9 cellular contexts compared by ENCODE assay signal in genomic region chr17:79988163-79988971, GRCh38. TPM values are rescaled to one million over a fixed set of nuclear protein-coding genes. Genes with fewer than 3 reads are reported as not detected.
DNase-seq lines count a peak whose midpoint lies in the region; ATAC-seq and TF ChIP-seq lines count a peak whose summit lies in the region.
"Had no signal": no experiment of that assay in that cellular context is flagged by ENCODE, and none has a peak within 500 bp of the region (broad histone marks: within the 10 kb centered on the region; RNA-seq: fewer than 3 reads in every experiment).

No MANE protein-coding gene starts in this region.

- H3K27me3 ChIP-seq in esophagus squamous epithelium, result peaks cover 0 to 18% (median 0%) of the 10 kb centered on the region in 4 donors

- no peaks in the 10 kb centered on the region for H3K9me3 ChIP-seq in esophagus squamous epithelium

- TF ChIP-seq CTCF in esophagus squamous epithelium (IDR thresholded peaks at IDR 0.05), result no peak

- peak overlapping the region in 2 of 4 donors; percentile 37 to 39 for H3K27ac ChIP-seq in esophagus squamous epithelium

- ATAC-seq in GM18861 (IDR thresholded peaks at IDR 0.05; ENCODE audit: unreplicated experiment), result no peak
- ATAC-seq: T-cell had no signal

- intact Hi-C loops in head of caudate nucleus (cut with DNase I) (no loop called here), esophagus squamous epithelium (cut with DNase I) (loop anchor here (10.0 kb wide), 1 partner anchor 154 kb away; the partner anchor contains the start of gene CBX4)

- WGBS in esophagus squamous epithelium, 2 donors, result 56 to 62% methylated on average over 13 to 15 of the region's 28 CpGs

- TF ChIP-seq POLR2A in esophagus squamous epithelium (IDR thresholded peaks at IDR 0.05), result no peak

- no peaks in the 10 kb centered on the region for H3K36me3 ChIP-seq in esophagus squamous epithelium

- H3K4me3 ChIP-seq in esophagus squamous epithelium, result no peak overlapping the region

- DNase-seq in DMS79 (lab: John Stamatoyannopoulos, UW), result peak; percentile 56
- DNase-seq in NCI-H226, result peak; percentile 27
- DNase-seq in dermis microvascular lymphatic vessel endothelial cell (ENCODE audit: low read depth in 2 of 2), result peak; percentile 89 to 94
- peak; percentile 91 for DNase-seq in renal cortical epithelial cell (ENCODE audit: low read depth)
- no peak for DNase-seq in head of caudate nucleus
- DNase-seq in esophagus squamous epithelium (lab: John Stamatoyannopoulos, UW), result no peak
- no peak for DNase-seq in NCI-H1694 treated with DMSO at 0.1 percent for 48 hours (lab: John Stamatoyannopoulos, UW)

- H3K4me1 ChIP-seq in esophagus squamous epithelium, result peaks cover 29 to 65% (median 30%) of the 10 kb centered on the region in 3 donors

RNA-seq across cellular contexts. Expression of gene TBC1D16, which starts 47.3 kb away (rescaled TPM):
- total RNA-seq in dermis microvascular lymphatic vessel endothelial cell, result 29.1 and 64.5 TPM in 2 replicates
- total RNA-seq in renal cortical epithelial cell, result 30.4 and 257 TPM in 2 replicates
- 10 to 100 TPM in 2 of 4 donors, 1 to 10 TPM in 2; 6.4 to 20.2 (median 11.5) TPM for total RNA-seq in esophagus squamous epithelium

RNA-seq across cellular contexts. Expression of gene CCDC40, which starts 48.1 kb away (rescaled TPM):
- total RNA-seq in dermis microvascular lymphatic vessel endothelial cell (0.90 and 2.1 TPM in 2 replicates), renal cortical epithelial cell (1.4 and 23.4 TPM in 2 replicates), esophagus squamous epithelium (1 to 10 TPM in 3 of 4 donors, under 1 TPM in 1; 0.32 to 3.9 (median 2.1) TPM)

Comparison
In these comparisons a context has a peak if more than half of its experiments do, and no peak if none do; other contexts are left out.
1. DNase-seq: peak in DMS79 (single experiment), NCI-H226 (single experiment), dermis microvascular lymphatic vessel endothelial cell (2 of 2) and renal cortical epithelial cell (single experiment); none in head of caudate nucleus (0 of 42), esophagus squamous epithelium (single experiment) and NCI-H1694 treated with DMSO at 0.1 percent for 48 hours (single experiment).